In genomic region chr1:208048904-208049303, GRCh38 we compare ENCODE assay signal across 15 cellular contexts.
DNase-seq lines count a peak whose midpoint lies in the region; TF ChIP-seq lines count a peak whose summit lies in the region.
"Had no signal": no experiment of that assay in that cellular context is flagged by ENCODE, and none has a peak within 500 bp of the region (broad histone marks: within the 10 kb centered on the region; RNA-seq: fewer than 3 reads in every experiment).

No MANE protein-coding gene starts in this region.

- peaks cover 32 to 49% (median 38%) of the 10 kb centered on the region in 10 experiments for H3K4me1 ChIP-seq in BLaER1 treated with 17β-estradiol and CSF1 and Interleukin-3, amounts not matched to agents 10 nM and 100 nM
- H3K4me1 ChIP-seq in Loucy (ENCODE audit: insufficient read depth, low read length, poor library complexity, severe bottlenecking) (peaks cover 34% of the 10 kb centered on the region), SK-N-SH (ENCODE audit: control insufficient read depth in 1 of 2, insufficient read depth in 2 of 2, low read depth in 1 of 2, low read length in 1 of 2) (no peaks in the 10 kb centered on the region; a peak in 1 of 4 replicates)

- no peak overlapping the region; a peak in 1 of 22 replicates for H3K9ac ChIP-seq in BLaER1 treated with 17β-estradiol and CSF1 and Interleukin-3, amounts not matched to agents 10 nM and 100 nM
- H3K9ac ChIP-seq in Loucy (ENCODE audit: low read depth, low read length, poor library complexity, severe bottlenecking) = no peak overlapping the region
- H3K9ac ChIP-seq in SK-N-SH = no peak overlapping the region

- H3K4me3 ChIP-seq in BLaER1 treated with 17β-estradiol and CSF1 and Interleukin-3, amounts not matched to agents 10 nM and 100 nM = no peak overlapping the region
- H3K4me3 ChIP-seq in Loucy (ENCODE audit: low read length, poor library complexity, severe bottlenecking) = no peak overlapping the region
- no peak overlapping the region for H3K4me3 ChIP-seq in coronary artery
- no peak overlapping the region for H3K4me3 ChIP-seq in SK-N-SH (ENCODE audit: low read depth in 2 of 2, low read length in 1 of 2)

- peaks cover 8% of the 10 kb centered on the region for H3K36me3 Mint-ChIP-seq in neural crest cell (ENCODE audit: low read depth)

- H3K27ac Mint-ChIP-seq in neural crest cell (ENCODE audit: unreplicated experiment) = peak overlapping the region; percentile 91
- H3K27ac Mint-ChIP-seq: activated T-helper 17 cell treated with anti-CD3 and anti-CD28 coated beads, Interleukin-2, amount 50 U/mL, for 72 hours had no signal

- H3K27me3 ChIP-seq in BLaER1 treated with 17β-estradiol and CSF1 and Interleukin-3, amounts not matched to agents 10 nM and 100 nM = peaks cover 0 to 50% (median 0%) of the 10 kb centered on the region in 11 experiments; a peak in 4 of 22 replicates
- H3K27me3 ChIP-seq in Loucy (ENCODE audit: insufficient read depth, low read length, poor library complexity, severe bottlenecking) (no peaks in the 10 kb centered on the region), SK-N-SH (ENCODE audit: insufficient read depth) (no peaks in the 10 kb centered on the region)

- no peaks in the 10 kb centered on the region for H3F3A ChIP-seq in Loucy (ENCODE audit: low read depth)
- peaks cover 3% of the 10 kb centered on the region for H3F3A ChIP-seq in SK-N-SH (replicated peaks; ENCODE audit: insufficient read depth)

- H3K79me2 ChIP-seq in Loucy (ENCODE audit: insufficient read depth, low read length) (no peaks in the 10 kb centered on the region), SK-N-SH (ENCODE audit: insufficient read depth) (no peaks in the 10 kb centered on the region)

- TF ChIP-seq CTCF in Loucy (conservative IDR thresholded peaks at IDR 0.05; ENCODE audit: low read length) (no peak), coronary artery (IDR thresholded peaks at IDR 0.05) (no peak), neural crest cell (conservative IDR thresholded peaks at IDR 0.05) (no peak), SK-N-SH (IDR thresholded peaks at IDR 0.05) (no peak)

- no peak overlapping the region for H3K4me3 Mint-ChIP-seq in neural crest cell
- H3K4me3 Mint-ChIP-seq: activated T-helper 17 cell treated with anti-CD3 and anti-CD28 coated beads, Interleukin-2, amount 50 U/mL, for 72 hours had no signal

- H4K20me1 ChIP-seq in BLaER1 treated with 17β-estradiol and CSF1 and Interleukin-3, amounts not matched to agents 10 nM and 100 nM = peaks cover 0 to 9% (median 0%) of the 10 kb centered on the region in 11 experiments; a peak in 1 of 22 replicates
- H4K20me1 ChIP-seq in Loucy (ENCODE audit: insufficient read depth, low read length, poor library complexity, severe bottlenecking) (no peaks in the 10 kb centered on the region), SK-N-SH (ENCODE audit: insufficient read depth) (no peaks in the 10 kb centered on the region)

- CTCF ChIA-PET in SK-N-SH (lab: Yijun Ruan, JAX) = interaction anchor here (0.9 to 2.8 kb wide), 3 partner anchors 27 to 196 kb away, joined by 6 to 16 read pairs (median 9); no protein-coding TSS in a partner anchor

- peak overlapping the region; percentile 71 to 91 (median 85) for H3K4me2 ChIP-seq in BLaER1 treated with 17β-estradiol and CSF1 and Interleukin-3, amounts not matched to agents 10 nM and 100 nM
- H3K4me2 ChIP-seq in Loucy (ENCODE audit: low read depth, low read length, poor library complexity, severe bottlenecking) (peak overlapping the region; percentile 21), SK-N-SH (no peak overlapping the region)

- H3K9me3 Mint-ChIP-seq in neural crest cell = no peaks in the 10 kb centered on the region
- H3K9me3 Mint-ChIP-seq: activated T-helper 17 cell treated with anti-CD3 and anti-CD28 coated beads, Interleukin-2, amount 50 U/mL, for 72 hours had no signal

- no peak for TF ChIP-seq EP300 in SK-N-SH (IDR thresholded peaks at IDR 0.05; ENCODE audit: borderline replicate concordance in 1 of 2, low read depth in 1 of 2, low read length in 1 of 2)

- no peaks in the 10 kb centered on the region for H3K27me3 Mint-ChIP-seq in neural crest cell (ENCODE audit: low read depth)

- H2AFZ ChIP-seq in Loucy (ENCODE audit: low read length) (no peak overlapping the region), SK-N-SH (ENCODE audit: low read depth) (no peak overlapping the region)

- DNase-seq in coronary artery (ENCODE audit: low spot score) = no peak
- DNase-seq in neural crest cell (ENCODE audit: low read depth, low spot score) = no peak
- DNase-seq in SK-N-SH = no peak
- no peak for DNase-seq in hippocampal formation (lab: John Stamatoyannopoulos, UW)
- no peak for DNase-seq in effector CD4-positive, alpha-beta T cell
- no peak for DNase-seq in kidney glomerular epithelial cell (lab: John Stamatoyannopoulos, UW)
- DNase-seq: mesenchymal stem cell; NCI-H2029 treated with DMSO at 0.1 percent for 48 hours; retina; RPMI8226; stimulated activated CD4-positive, alpha-beta T cell treated with anti-CD3 and anti-CD28 coated beads, Interleukin-1b, Interleukin-23, amount 100 ng/mL, for 48 hours; T1000 had no signal

- peaks cover 51% of the 10 kb centered on the region for H3K4me1 Mint-ChIP-seq in neural crest cell

- WGBS in SK-N-SH (ENCODE audit: low lambda C conversion rate) = 88% methylated on average over 4 of the region's 4 CpGs

- no peak overlapping the region; a peak in 1 of 22 replicates for H3K27ac ChIP-seq in BLaER1 treated with 17β-estradiol and CSF1 and Interleukin-3, amounts not matched to agents 10 nM and 100 nM
- H3K27ac ChIP-seq in coronary artery = peak overlapping the region; percentile 72 to 91
- H3K27ac ChIP-seq in SK-N-SH (ENCODE audit: low read depth in 2 of 2, low read length in 1 of 2) = no peak overlapping the region

- no peaks in the 10 kb centered on the region for H3K9me2 ChIP-seq in Loucy (replicated peaks; ENCODE audit: low read depth, low read length)
- no peaks in the 10 kb centered on the region for H3K9me2 ChIP-seq in SK-N-SH

- H3K36me3 ChIP-seq in BLaER1 treated with 17β-estradiol and CSF1 and Interleukin-3, amounts not matched to agents 10 nM and 100 nM = 0 out of 22 replicates have a peak, but pooled peaks cover 0 to 5% (median 0%) of the 10 kb centered on the region in 11 experiments
- H3K36me3 ChIP-seq in Loucy (ENCODE audit: insufficient read depth, low read length) (no peaks in the 10 kb centered on the region), SK-N-SH (replicated peaks in 1 of 2; ENCODE audit: control insufficient read depth in 1 of 2, insufficient read depth in 2 of 2, low read length in 1 of 2) (peaks cover 51 to 73% of the 10 kb centered on the region in 2 experiments)

- H3K9me3 ChIP-seq in BLaER1 treated with 17β-estradiol and CSF1 and Interleukin-3, amounts not matched to agents 10 nM and 100 nM (replicated peaks in 1 of 11) = no peaks in the 10 kb centered on the region
- H3K9me3 ChIP-seq in Loucy (ENCODE audit: insufficient read depth, low read depth, low read length) = no peaks in the 10 kb centered on the region
- no peaks in the 10 kb centered on the region for H3K9me3 ChIP-seq in SK-N-SH

- POLR2A ChIA-PET in SK-N-SH (lab: Yijun Ruan, JAX) = no interaction called here

- no peak for TF ChIP-seq RAD21 in SK-N-SH (IDR thresholded peaks at IDR 0.05; ENCODE audit: low read length)

TF ChIP-seq in SK-N-SH, 30 proteins besides CTCF, POLR2A, EP300 and RAD21:
- TF ChIP-seq, protein P1, sequence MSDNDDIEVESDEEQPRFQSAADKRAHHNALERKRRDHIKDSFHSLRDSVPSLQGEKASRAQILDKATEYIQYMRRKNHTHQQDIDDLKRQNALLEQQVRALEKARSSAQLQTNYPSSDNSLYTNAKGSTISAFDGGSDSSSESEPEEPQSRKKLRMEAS (IDR thresholded peaks at IDR 0.05; ENCODE audit: low read depth) = no peak
- TF ChIP-seq RFX5 (IDR thresholded peaks at IDR 0.05; ENCODE audit: low read length) = no peak
- no peak for TF ChIP-seq FOSL2 (IDR thresholded peaks at IDR 0.05; ENCODE audit: borderline replicate concordance, low read depth)
- no peak for TF ChIP-seq JUND (IDR thresholded peaks at IDR 0.05)
- TF ChIP-seq ZBTB33 (IDR thresholded peaks at IDR 0.05; ENCODE audit: borderline replicate concordance, low read depth) = no peak
- no peak for TF ChIP-seq NFIC (IDR thresholded peaks at IDR 0.05; ENCODE audit: borderline replicate concordance)
- TF ChIP-seq SIN3A (IDR thresholded peaks at IDR 0.05; ENCODE audit: borderline replicate concordance, low read depth, low read length) = no peak
- no peak for TF ChIP-seq TEAD4 (IDR thresholded peaks at IDR 0.05; ENCODE audit: borderline replicate concordance, insufficient read depth)
- TF ChIP-seq GATA2 (CRISPR knock-in tag; IDR thresholded peaks at IDR 0.05) = no peak

Comparison
In these comparisons a context has a peak if more than half of its experiments do, and no peak if none do; other contexts are left out.
1. H3K27ac ChIP-seq: peak in coronary artery (2 of 2); none in BLaER1 treated with 17β-estradiol and CSF1 and Interleukin-3, amounts not matched to agents 10 nM and 100 nM (0 of 11) and SK-N-SH (0 of 2).